In the genomic region with DNA sequence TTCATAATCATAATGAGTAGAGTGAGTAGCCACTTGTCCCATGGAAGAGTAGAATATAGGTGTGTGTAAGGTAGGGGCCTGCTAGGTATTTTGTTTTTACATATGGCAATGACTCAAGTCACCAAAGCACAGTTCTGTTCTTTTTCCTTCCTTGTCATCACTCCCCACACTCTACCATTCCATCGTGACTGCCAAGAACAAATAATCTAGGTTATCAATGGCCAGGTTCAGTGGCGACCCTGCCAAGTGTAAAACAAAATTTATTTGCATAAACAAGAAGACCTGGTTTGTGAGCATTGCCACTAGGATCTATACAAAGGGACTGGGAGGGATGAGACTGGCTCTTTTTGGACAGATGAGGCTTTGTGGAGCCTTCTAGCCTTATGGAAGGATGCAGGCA, we compare ENCODE assay signal across 23 cellular contexts. TPM values are rescaled to one million over a fixed set of nuclear protein-coding genes. Genes with fewer than 3 reads are reported as not detected.
"Had no signal": no experiment of that assay in that cellular context is flagged by ENCODE, and none has a peak within 500 bp of the region (broad histone marks: within the 10 kb centered on the region; RNA-seq: fewer than 3 reads in every experiment).

No MANE protein-coding gene starts in this region.

- H3K4me3 Mint-ChIP-seq: activated CD4-positive, alpha-beta memory T cell treated with anti-CD3 and anti-CD28 coated beads, Interleukin-2, amount 10 ng/mL, durations not matched to agents 7 days and 5 days; activated naive CD4-positive, alpha-beta T cell treated with anti-CD3 and anti-CD28 coated beads, Interleukin-2, amount 10 ng/mL, durations not matched to agents 7 days and 5 days; activated naive CD8-positive, alpha-beta T cell treated with anti-CD3 and anti-CD28 coated beads for 36 hours; activated T-cell treated with anti-CD3 and anti-CD28 coated beads, Interleukin-2, amount 50 U/mL, for 72 hours; T-helper 17 cell had no signal

- FAIRE-seq: RCC 7860, TTC549 had no signal

- DNase-seq: activated CD4-positive, alpha-beta memory T cell treated with anti-CD3 and anti-CD28 coated beads, Interleukin-2, amount 10 ng/mL, durations not matched to agents 7 days and 5 days; activated CD4-positive, alpha-beta T cell treated with anti-CD3 and anti-CD28 coated beads, Interleukin-2, amount 50 U/mL, for 1 hour; activated CD4-positive, CD25-positive, alpha-beta regulatory T cell; activated CD8-positive, alpha-beta memory T cell treated with anti-CD3 and anti-CD28 coated beads, Interleukin-2, amount 50 U/mL, for 4 hours; activated gamma-delta T cell treated with Interleukin-2 at 50 U/mL for 16 hours; activated naive CD4-positive, alpha-beta T cell treated with anti-CD3 and anti-CD28 coated beads, Interleukin-2, amount 10 ng/mL, durations not matched to agents 7 days and 5 days; activated naive CD8-positive, alpha-beta T cell treated with anti-CD3 and anti-CD28 coated beads for 36 hours; activated T-cell treated with anti-CD3 and anti-CD28 coated beads, Interleukin-2, amount 50 U/mL, for 72 hours; Karpas-422; NCI-H1105 treated with DMSO at 0.1 percent for 48 hours; NCI-H1436 treated with DMSO at 0.1 percent for 48 hours; NCI-H187; NCI-H2081 treated with DMSO at 0.1 percent for 48 hours; NCI-H446; NCI-H524; PC-3; SHP77 treated with DMSO at 0.1 percent for 48 hours; T-helper 17 cell; T1000 had no signal

- ATAC-seq: activated T-cell treated with anti-CD3 and anti-CD28 coated beads, Interleukin-2, amount 50 U/mL, for 72 hours; PC-3; T-helper 17 cell had no signal

- H3K27me3 Mint-ChIP-seq: activated naive CD4-positive, alpha-beta T cell treated with anti-CD3 and anti-CD28 coated beads, Interleukin-2, amount 10 ng/mL, durations not matched to agents 7 days and 5 days; activated naive CD8-positive, alpha-beta T cell treated with anti-CD3 and anti-CD28 coated beads for 36 hours had no signal

- H3K4me1 Mint-ChIP-seq: activated naive CD4-positive, alpha-beta T cell treated with anti-CD3 and anti-CD28 coated beads, Interleukin-2, amount 10 ng/mL, durations not matched to agents 7 days and 5 days had no signal

- H3K27ac Mint-ChIP-seq: activated CD4-positive, alpha-beta memory T cell treated with anti-CD3 and anti-CD28 coated beads, Interleukin-2, amount 10 ng/mL, durations not matched to agents 7 days and 5 days; activated naive CD4-positive, alpha-beta T cell treated with anti-CD3 and anti-CD28 coated beads, Interleukin-2, amount 10 ng/mL, durations not matched to agents 7 days and 5 days; activated naive CD8-positive, alpha-beta T cell treated with anti-CD3 and anti-CD28 coated beads for 36 hours; activated T-cell treated with anti-CD3 and anti-CD28 coated beads, Interleukin-2, amount 50 U/mL, for 72 hours; activated T-helper 2 cell treated with anti-CD3 and anti-CD28 coated beads, Interferon-gamma antibody, Interleukin-2, Interleukin-4, amounts not matched to agents 10 μg/mL and 5 μg/mL and 100 μg/mL, durations not matched to agents 14 hours and 24 hours and 36 hours; T-helper 17 cell had no signal

- H3K9me3 Mint-ChIP-seq: activated CD4-positive, alpha-beta memory T cell treated with anti-CD3 and anti-CD28 coated beads, Interleukin-2, amount 10 ng/mL, durations not matched to agents 7 days and 5 days; activated naive CD4-positive, alpha-beta T cell treated with anti-CD3 and anti-CD28 coated beads, Interleukin-2, amount 10 ng/mL, durations not matched to agents 7 days and 5 days; activated naive CD8-positive, alpha-beta T cell treated with anti-CD3 and anti-CD28 coated beads for 36 hours; activated T-cell treated with anti-CD3 and anti-CD28 coated beads, Interleukin-2, amount 50 U/mL, for 72 hours; activated T-helper 2 cell treated with anti-CD3 and anti-CD28 coated beads, Interferon-gamma antibody, Interleukin-2, Interleukin-4, amounts not matched to agents 10 μg/mL and 5 μg/mL and 100 μg/mL, durations not matched to agents 14 hours and 24 hours and 36 hours had no signal

RNA-seq across cellular contexts. Expression of gene RANBP3L, which starts 55.2 kb away (rescaled TPM):
- total RNA-seq: activated CD4-positive, alpha-beta memory T cell treated with anti-CD3 and anti-CD28 coated beads, Interleukin-2, amount 10 ng/mL, durations not matched to agents 7 days and 5 days; activated T-helper 2 cell treated with anti-CD3 and anti-CD28 coated beads, Interferon-gamma antibody, Interleukin-2, Interleukin-4, amounts not matched to agents 10 μg/mL and 5 μg/mL and 100 μg/mL, durations not matched to agents 14 hours and 24 hours and 36 hours; PC-3; SK-MEL-5; T-helper 17 cell had no signal
